In genomic region chr7:101754432-101755159, GRCh38 we compare ENCODE assay signal across 9 cellular contexts.
DNase-seq lines count a peak whose midpoint lies in the region; ATAC-seq, FAIRE-seq and TF ChIP-seq lines count a peak whose summit lies in the region.
"Had no signal": no experiment of that assay in that cellular context is flagged by ENCODE, and none has a peak within 500 bp of the region (broad histone marks: within the 10 kb centered on the region; RNA-seq: fewer than 3 reads in every experiment).

No MANE protein-coding gene starts in this region.

- 18 to 27% (median 20%) methylated on average over 22 of the region's 22 CpGs for WGBS in small intestine, 3 donors

- intact Hi-C loops in activated naive CD4-positive, alpha-beta T cell treated with anti-CD3 and anti-CD28 coated beads for 36 hours (cut with micrococcal nuclease), result no loop called here

- H3K9me3 ChIP-seq in T-helper 17 cell (ENCODE audit: control insufficient read depth, low read length, poor library complexity, severe bottlenecking) (no peaks in the 10 kb centered on the region), small intestine (ENCODE audit: control insufficient read depth, low read depth) (no peaks in the 10 kb centered on the region)

- H3K4me3 ChIP-seq in foreskin fibroblast (ENCODE audit: low read depth in 1 of 2, low read length in 2 of 2) (peak overlapping the region; percentile 51 to 60), small intestine (ENCODE audit: low read depth in 1 of 2, low read length in 2 of 2) (peak overlapping the region in 1 of 2 donors; percentile 40)

- H3K27ac Mint-ChIP-seq in activated naive CD4-positive, alpha-beta T cell treated with anti-CD3 and anti-CD28 coated beads for 36 hours, result peak overlapping the region; percentile 80
- H3K27ac Mint-ChIP-seq in T-helper 17 cell, result peak overlapping the region; percentile 60

- ATAC-seq in T-helper 17 cell, result no peak

- H3K4me3 Mint-ChIP-seq in activated naive CD4-positive, alpha-beta T cell treated with anti-CD3 and anti-CD28 coated beads for 36 hours, result peak overlapping the region; percentile 72
- peak overlapping the region; percentile 78 for H3K4me3 Mint-ChIP-seq in T-helper 17 cell

- H3K9me3 Mint-ChIP-seq in activated naive CD4-positive, alpha-beta T cell treated with anti-CD3 and anti-CD28 coated beads for 36 hours, result no peaks in the 10 kb centered on the region

- no peaks in the 10 kb centered on the region for H3K27me3 ChIP-seq in small intestine (ENCODE audit: control insufficient read depth in 2 of 2, insufficient read depth in 2 of 2, low read length in 2 of 2)

- CTCF ChIA-PET in activated naive CD4-positive, alpha-beta T cell treated with anti-CD3 and anti-CD28 coated beads for 36 hours (lab: Charles Lee), result interaction anchor here (0.6 kb wide), 1 partner anchor 88 kb away, joined by 3 read pairs; no protein-coding TSS in a partner anchor

- DNase-seq in activated naive CD4-positive, alpha-beta T cell treated with anti-CD3 and anti-CD28 coated beads for 36 hours, result peak; percentile 22
- no peak for DNase-seq in activated naive CD4-positive, alpha-beta T cell (lab: John Stamatoyannopoulos, UW)
- no peak for DNase-seq in T-helper 17 cell
- peak; percentile 36 to 70 for DNase-seq in foreskin fibroblast
- peak; percentile 54 for DNase-seq in small intestine
- no peak for DNase-seq in GM13976 (ENCODE audit: low spot score)
- DNase-seq in NCI-H1930 (lab: John Stamatoyannopoulos, UW), result no peak
- no peak for DNase-seq in cerebellar cortex (ENCODE audit: low spot score)

- H3K36me3 Mint-ChIP-seq in activated naive CD4-positive, alpha-beta T cell treated with anti-CD3 and anti-CD28 coated beads for 36 hours (ENCODE audit: low read depth), result no peaks in the 10 kb centered on the region
- H3K36me3 Mint-ChIP-seq in T-helper 17 cell (ENCODE audit: low read depth), result no peaks in the 10 kb centered on the region

- in situ Hi-C loops in GM13976 (cut with MboI; ENCODE audit: low sequenced_read_pairs, unreplicated experiment), result no loop called here

- no peaks in the 10 kb centered on the region for H3K27me3 Mint-ChIP-seq in activated naive CD4-positive, alpha-beta T cell treated with anti-CD3 and anti-CD28 coated beads for 36 hours (ENCODE audit: low read depth)
- H3K27me3 Mint-ChIP-seq in T-helper 17 cell, result peaks cover 21% of the 10 kb centered on the region

- no peak for TF ChIP-seq CTCF in foreskin fibroblast (IDR thresholded peaks at IDR 0.05; ENCODE audit: low read depth, low read length)
- TF ChIP-seq CTCF in GM13976 (IDR thresholded peaks at IDR 0.05; ENCODE audit: borderline replicate concordance, control extremely low read depth, extremely low read depth, insufficient read depth, missing control alignments), result no peak

- H3K27ac ChIP-seq in small intestine (ENCODE audit: low read depth in 1 of 2, low read length in 1 of 2), result no peak overlapping the region

- no peak for FAIRE-seq in small intestine (lab: Jason Lieb, UNC)
- FAIRE-seq: GM18507 had no signal

- no peaks in the 10 kb centered on the region for H3K4me1 ChIP-seq in small intestine (ENCODE audit: control insufficient read depth in 2 of 2, insufficient read depth in 1 of 2, low read depth in 1 of 2, low read length in 1 of 2)

- H3K4me1 Mint-ChIP-seq in activated naive CD4-positive, alpha-beta T cell treated with anti-CD3 and anti-CD28 coated beads for 36 hours (ENCODE audit: low read depth), result peaks cover 18% of the 10 kb centered on the region
- peaks cover 4% of the 10 kb centered on the region for H3K4me1 Mint-ChIP-seq in T-helper 17 cell

- no peaks in the 10 kb centered on the region for H3K36me3 ChIP-seq in small intestine (ENCODE audit: control insufficient read depth in 2 of 2, insufficient read depth in 2 of 2, low read length in 2 of 2)

Comparison
In these comparisons a context has a peak if more than half of its experiments do, and no peak if none do; other contexts are left out.
1. DNase-seq: peak in activated naive CD4-positive, alpha-beta T cell treated with anti-CD3 and anti-CD28 coated beads for 36 hours (single experiment), foreskin fibroblast (2 of 2) and small intestine (single experiment); none in activated naive CD4-positive, alpha-beta T cell (0 of 4), T-helper 17 cell (0 of 3), GM13976 (single experiment), NCI-H1930 (0 of 2) and cerebellar cortex (single experiment).